In genomic region chr3:72829701-72830100, GRCh38 we compare ENCODE assay signal across 14 cellular contexts. TPM values are rescaled to one million over a fixed set of nuclear protein-coding genes. Genes with fewer than 3 reads are reported as not detected.
"Had no signal": no experiment of that assay in that cellular context is flagged by ENCODE, and none has a peak within 500 bp of the region (broad histone marks: within the 10 kb centered on the region; RNA-seq: fewer than 3 reads in every experiment).

No MANE protein-coding gene starts in this region.

- H3K9me3 ChIP-seq: gastroesophageal sphincter, heart left ventricle, tibial artery had no signal

- DNase-seq: activated CD4-positive, alpha-beta memory T cell treated with anti-CD3 and anti-CD28 coated beads for 36 hours; activated CD4-positive, alpha-beta T cell treated with anti-CD3 and anti-CD28 coated beads for 36 hours; activated gamma-delta T cell treated with Interleukin-2 at 50 U/mL for 16 hours; activated T-cell treated with anti-CD3 and anti-CD28 coated beads for 4 hours; endodermal cell; heart left ventricle; natural killer cell; stimulated activated CD4-positive, alpha-beta T cell treated with anti-CD3 and anti-CD28 coated beads, Interleukin-2, amount 100 ng/mL, for 24 hours; stimulated activated naive CD4-positive, alpha-beta T cell treated with Interleukin-2 at 50 U/mL for 16 hours; tibial artery had no signal

- H3K4me3 ChIP-seq: cardiac muscle cell, gastroesophageal sphincter, heart left ventricle, tibial artery had no signal

- ATAC-seq: activated CD4-positive, alpha-beta T cell treated with anti-CD3 and anti-CD28 coated beads for 36 hours; activated naive CD4-positive, alpha-beta T cell treated with anti-CD3 and anti-CD28 coated beads, Interleukin-2, amount 50 U/mL, for 72 hours; gastroesophageal sphincter; heart left ventricle; natural killer cell had no signal

- H3K4me1 ChIP-seq: gastroesophageal sphincter had no signal

- H3K27ac ChIP-seq: cardiac muscle cell, epithelial cell of prostate, gastroesophageal sphincter, heart left ventricle, tibial artery had no signal

- H3K27me3 ChIP-seq: cardiac muscle cell, gastroesophageal sphincter, heart left ventricle, tibial artery had no signal

RNA-seq across cellular contexts. Expression of gene GXYLT2, which starts 58.1 kb away (rescaled TPM):
- total RNA-seq: activated CD4-positive, alpha-beta memory T cell treated with anti-CD3 and anti-CD28 coated beads for 36 hours; natural killer cell had no signal
